11 cellular contexts compared by ENCODE assay signal in the genomic region with DNA sequence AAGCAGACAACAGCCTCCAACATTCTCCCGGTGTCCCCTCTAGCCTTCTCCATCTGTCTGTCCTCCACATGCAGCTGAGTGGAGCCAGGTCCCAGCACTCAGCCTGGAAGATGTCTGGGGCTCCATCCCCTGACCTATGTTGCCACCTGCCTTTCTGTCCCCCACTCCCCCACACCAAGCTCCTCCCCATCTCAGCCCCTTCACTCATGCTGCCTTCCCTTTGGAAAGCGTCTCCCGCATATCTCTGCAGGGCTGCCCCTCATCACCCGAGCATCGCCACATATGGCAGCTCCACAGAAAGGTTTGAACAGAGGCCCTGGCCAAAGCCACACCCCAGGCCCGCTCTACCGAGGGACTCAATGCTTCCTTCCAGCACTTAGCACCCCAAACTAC. TPM values are rescaled to one million over a fixed set of nuclear protein-coding genes. Genes with fewer than 3 reads are reported as not detected.
A peak's percentile ranks its signal among the peaks of the same experiment; 100 is the strongest.
DNase-seq lines count a peak whose midpoint lies in the region; ATAC-seq and TF ChIP-seq lines count a peak whose summit lies in the region.
"Had no signal": no experiment of that assay in that cellular context is flagged by ENCODE, and none has a peak within 500 bp of the region (broad histone marks: within the 10 kb centered on the region; RNA-seq: fewer than 3 reads in every experiment).

No MANE protein-coding gene starts in this region.

- peak overlapping the region; percentile 86 for H3K27ac Mint-ChIP-seq in CD4-positive, alpha-beta T cell
- peak overlapping the region; percentile 67 for H3K27ac Mint-ChIP-seq in activated CD8-positive, alpha-beta T cell treated with anti-CD3 and anti-CD28 coated beads for 36 hours

- intact Hi-C loops in CD4-positive, alpha-beta T cell (cut with DNase I, micrococcal nuclease), result no loop called here
- intact Hi-C loops in activated CD8-positive, alpha-beta T cell treated with anti-CD3 and anti-CD28 coated beads for 36 hours (cut with micrococcal nuclease), result no loop called here
- intact Hi-C loops in esophagus squamous epithelium (cut with DNase I), result no loop called here

- H3K9me3 ChIP-seq in CD4-positive, alpha-beta T cell (ENCODE audit: control insufficient read depth, low read length), result no peaks in the 10 kb centered on the region
- H3K9me3 ChIP-seq in esophagus squamous epithelium (no peaks in the 10 kb centered on the region), skeletal muscle satellite cell (replicated peaks; ENCODE audit: low read length) (no peaks in the 10 kb centered on the region)
- H3K9me3 ChIP-seq: SK-N-SH had no signal

- CTCF ChIA-PET in CD4-positive, alpha-beta T cell (lab: Charles Lee), result interaction anchor here (1.4 kb wide), 1 partner anchor 10 kb away, joined by 7 read pairs; no protein-coding TSS in a partner anchor
- CTCF ChIA-PET in activated CD8-positive, alpha-beta T cell treated with anti-CD3 and anti-CD28 coated beads for 36 hours (lab: Charles Lee), result interaction anchor here (1.2 kb wide), 1 partner anchor 124 kb away, joined by 3 read pairs; no protein-coding TSS in a partner anchor

- TF ChIP-seq CTCF in CD4-positive, alpha-beta T cell (IDR thresholded peaks at IDR 0.05), result no peak
- TF ChIP-seq CTCF in activated CD8-positive, alpha-beta T cell treated with anti-CD3 and anti-CD28 coated beads for 36 hours (IDR thresholded peaks at IDR 0.05), result no peak
- no peak for TF ChIP-seq CTCF in esophagus squamous epithelium (IDR thresholded peaks at IDR 0.05)
- TF ChIP-seq CTCF in GM10266 (IDR thresholded peaks at IDR 0.05; ENCODE audit: control insufficient read depth, insufficient read depth, low read depth, missing control alignments), result no peak
- TF ChIP-seq CTCF in omental fat pad (IDR thresholded peaks at IDR 0.05), result no peak

- H3K4me1 ChIP-seq in esophagus squamous epithelium (peaks cover 25 to 72% (median 52%) of the 10 kb centered on the region in 3 donors), skeletal muscle satellite cell (ENCODE audit: control insufficient read depth, insufficient read depth, low read length) (peaks cover 62% of the 10 kb centered on the region)

- H3K36me3 ChIP-seq in esophagus squamous epithelium, result no peaks in the 10 kb centered on the region
- no peaks in the 10 kb centered on the region for H3K36me3 ChIP-seq in skeletal muscle satellite cell (ENCODE audit: insufficient read depth, low read length)

- no peak overlapping the region for H3K4me3 ChIP-seq in esophagus squamous epithelium
- no peak overlapping the region for H3K4me3 ChIP-seq in skeletal muscle satellite cell (ENCODE audit: low read length)

- no peak for TF ChIP-seq POLR2A in esophagus squamous epithelium (IDR thresholded peaks at IDR 0.05)

- no peaks in the 10 kb centered on the region for H3K9me3 Mint-ChIP-seq in CD4-positive, alpha-beta T cell
- peaks cover 7% of the 10 kb centered on the region for H3K9me3 Mint-ChIP-seq in activated CD8-positive, alpha-beta T cell treated with anti-CD3 and anti-CD28 coated beads for 36 hours

- H3K27ac ChIP-seq in CD4-positive, alpha-beta T cell (ENCODE audit: low read depth, low read length), result no peak overlapping the region
- peak overlapping the region; percentile 28 to 83 (median 81) for H3K27ac ChIP-seq in esophagus squamous epithelium

- H3K27me3 Mint-ChIP-seq in CD4-positive, alpha-beta T cell, result no peaks in the 10 kb centered on the region
- H3K27me3 Mint-ChIP-seq in activated CD8-positive, alpha-beta T cell treated with anti-CD3 and anti-CD28 coated beads for 36 hours, result no peaks in the 10 kb centered on the region

- peak overlapping the region; percentile 2 for H3K4me2 ChIP-seq in skeletal muscle satellite cell (ENCODE audit: low read length)
- H3K4me2 ChIP-seq: SK-N-SH had no signal

- POLR2A ChIA-PET in CD4-positive, alpha-beta T cell (lab: Charles Lee), result interaction anchor here (0.6 to 1.3 kb wide), 2 partner anchors 45 to 52 kb away, joined by 3 to 4 read pairs; no protein-coding TSS in a partner anchor
- POLR2A ChIA-PET in activated CD8-positive, alpha-beta T cell treated with anti-CD3 and anti-CD28 coated beads for 36 hours (lab: Charles Lee), result interaction anchor here (0.6 to 13.8 kb wide), 7 partner anchors 8 to 77 kb away, joined by 3 to 126 read pairs (median 6); no protein-coding TSS in a partner anchor

- no peaks in the 10 kb centered on the region for H3K27me3 ChIP-seq in CD4-positive, alpha-beta T cell (ENCODE audit: control insufficient read depth, insufficient read depth, low read length)
- no peaks in the 10 kb centered on the region for H3K27me3 ChIP-seq in esophagus squamous epithelium
- no peaks in the 10 kb centered on the region for H3K27me3 ChIP-seq in skeletal muscle satellite cell (ENCODE audit: control insufficient read depth, insufficient read depth, low read length)

- no peak for DNase-seq in CD4-positive, alpha-beta T cell
- no peak for DNase-seq in activated CD8-positive, alpha-beta T cell treated with anti-CD3 and anti-CD28 coated beads for 36 hours
- DNase-seq in esophagus squamous epithelium (lab: John Stamatoyannopoulos, UW) (no peak), GM10266 (ENCODE audit: extremely low spot score) (no peak), NCI-H2029 treated with DMSO at 0.1 percent for 48 hours (lab: John Stamatoyannopoulos, UW) (no peak), NOMO-1 (lab: John Stamatoyannopoulos, UW; ENCODE audit: unreplicated experiment in 2 of 2) (no peak), omental fat pad (ENCODE audit: low spot score) (no peak)
- DNase-seq: KG1, NCI-H345, SK-N-SH had no signal

- WGBS in esophagus squamous epithelium, 2 donors, result 91 to 92% methylated on average over 7 of the region's 7 CpGs

- no peak overlapping the region for H3K4me3 Mint-ChIP-seq in CD4-positive, alpha-beta T cell
- no peak overlapping the region for H3K4me3 Mint-ChIP-seq in activated CD8-positive, alpha-beta T cell treated with anti-CD3 and anti-CD28 coated beads for 36 hours

- peak overlapping the region; percentile 84 for H3K9ac ChIP-seq in skeletal muscle satellite cell (ENCODE audit: low read depth, low read length)
- H3K9ac ChIP-seq: SK-N-SH had no signal

- peaks cover 30% of the 10 kb centered on the region for H3K36me3 Mint-ChIP-seq in CD4-positive, alpha-beta T cell (ENCODE audit: low read depth)
- peaks cover 68% of the 10 kb centered on the region for H3K36me3 Mint-ChIP-seq in activated CD8-positive, alpha-beta T cell treated with anti-CD3 and anti-CD28 coated beads for 36 hours (ENCODE audit: low read depth)

- H3K4me1 Mint-ChIP-seq in CD4-positive, alpha-beta T cell (ENCODE audit: low read depth), result peaks cover 72% of the 10 kb centered on the region
- peaks cover 84% of the 10 kb centered on the region for H3K4me1 Mint-ChIP-seq in activated CD8-positive, alpha-beta T cell treated with anti-CD3 and anti-CD28 coated beads for 36 hours (ENCODE audit: low read depth)

- ATAC-seq in CD4-positive, alpha-beta T cell (ENCODE audit: poor library complexity), result no peak
- ATAC-seq in activated CD8-positive, alpha-beta T cell treated with anti-CD3 and anti-CD28 coated beads for 36 hours, result no peak
- no peak for ATAC-seq in omental fat pad (ENCODE audit: low FRiP score)

RNA-seq across cellular contexts. Expression of gene NSMCE1, which starts 24.2 kb away (rescaled TPM):
- 10 to 100 TPM; 31.9 to 33.9 TPM for total RNA-seq in CD4-positive, alpha-beta T cell
- total RNA-seq in activated CD8-positive, alpha-beta T cell treated with anti-CD3 and anti-CD28 coated beads for 36 hours, result 100 to 1,000 TPM; 150 to 156 TPM
- total RNA-seq in esophagus squamous epithelium (10 to 100 TPM; 22.4 to 92.4 (median 29.5) TPM), omental fat pad (10 to 100 TPM; 30.3 to 53.0 (median 43.9) TPM)
- total RNA-seq in skeletal muscle satellite cell (2012; rRNA removed), result 95.6 and 107 TPM in 2 replicates

RNA-seq across cellular contexts. Expression of gene KDM8, which starts 41.0 kb away (rescaled TPM):
- total RNA-seq in CD4-positive, alpha-beta T cell, result 10 to 100 TPM; 15.1 to 17.3 TPM
- total RNA-seq in activated CD8-positive, alpha-beta T cell treated with anti-CD3 and anti-CD28 coated beads for 36 hours, result 10 to 100 TPM; 10.9 to 12.7 TPM
- total RNA-seq in esophagus squamous epithelium (1 to 10 TPM in 3 of 4 donors, under 1 TPM in 1; 0.56 to 4.4 (median 2.5) TPM), omental fat pad (1 to 10 TPM; 2.0 to 4.6 (median 2.6) TPM)
- 1.5 and 2.0 TPM in 2 replicates for total RNA-seq in skeletal muscle satellite cell (2012; rRNA removed)
